11 cellular contexts compared by ENCODE assay signal in the genomic region with DNA sequence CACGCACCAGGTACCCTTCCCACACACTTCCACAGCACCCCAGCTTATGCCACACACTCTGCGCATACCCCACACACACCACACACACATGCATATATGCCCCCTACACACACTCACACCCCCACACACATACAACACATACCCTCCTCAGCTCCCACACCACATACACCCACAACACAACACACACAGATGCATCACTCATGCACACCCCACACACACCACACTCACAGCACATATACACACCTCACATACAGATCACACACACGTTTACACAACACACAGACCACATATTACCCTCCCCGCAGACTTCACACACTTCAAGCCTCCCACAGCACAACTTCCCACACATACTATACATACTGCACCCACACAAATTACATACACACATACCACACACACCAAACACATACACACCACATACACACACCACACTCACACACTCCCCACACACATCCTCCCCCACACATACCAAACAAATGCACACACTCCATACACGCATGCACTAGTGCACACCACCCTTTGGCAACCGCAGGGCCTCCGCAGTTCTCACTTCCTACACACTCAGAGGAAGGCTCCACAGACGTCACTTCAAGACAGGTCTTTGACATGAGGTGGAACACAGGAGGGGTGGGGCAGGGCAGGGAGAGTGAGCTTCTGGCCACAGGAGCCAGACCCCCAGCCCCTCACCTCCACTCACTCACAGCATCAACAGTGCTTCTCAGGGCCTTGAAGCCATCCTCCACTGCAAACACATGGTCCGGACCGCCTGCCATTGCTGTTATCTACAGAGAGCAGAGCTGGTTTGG. TPM values are rescaled to one million over a fixed set of nuclear protein-coding genes. Genes with fewer than 3 reads are reported as not detected.
DNase-seq lines count a peak whose midpoint lies in the region; ATAC-seq and TF ChIP-seq lines count a peak whose summit lies in the region.
"Had no signal": no experiment of that assay in that cellular context is flagged by ENCODE, and none has a peak within 500 bp of the region (broad histone marks: within the 10 kb centered on the region; RNA-seq: fewer than 3 reads in every experiment).

No MANE protein-coding gene starts in this region.

- H3K4me2 ChIP-seq in osteoblast (ENCODE audit: insufficient read depth, low read length), result no peak overlapping the region

- H3K9me3 ChIP-seq in osteoblast (ENCODE audit: low read depth, low read length), result no peaks in the 10 kb centered on the region

- H3K79me2 ChIP-seq in osteoblast (ENCODE audit: insufficient read depth, low read length), result no peaks in the 10 kb centered on the region

- ATAC-seq in GM19324 (IDR thresholded peaks at IDR 0.05; ENCODE audit: low FRiP score, unreplicated experiment) (peak; percentile 68), HG03460 (IDR thresholded peaks at IDR 0.05; ENCODE audit: unreplicated experiment) (peak; percentile 66)

- no peaks in the 10 kb centered on the region for H3K27me3 ChIP-seq in osteoblast (ENCODE audit: insufficient read depth, low read length)

- no peak for TF ChIP-seq CTCF in osteoblast (IDR thresholded peaks at IDR 0.05; ENCODE audit: extremely low read depth, low read depth, low read length)

- DNase-seq in activated T-helper 1 cell treated with anti-CD3 and anti-CD28 coated beads, Interleukin-2, amount 50 U/mL, for 16 hours (ENCODE audit: low read depth in 1 of 2, low spot score in 1 of 2), result peak; percentile 39
- DNase-seq in stimulated activated CD4-positive, alpha-beta T cell treated with anti-CD3 and anti-CD28 coated beads, TNF-alpha, amount 100 ng/mL, for 48 hours (ENCODE audit: low read depth in 3 of 3), result peak; percentile 37 to 55 (median 44)
- DNase-seq in NCI-H1092 treated with DMSO at 0.1 percent for 48 hours (lab: John Stamatoyannopoulos, UW), result no peak
- DNase-seq in NCI-H69 (lab: John Stamatoyannopoulos, UW), result no peak
- DNase-seq in NCI-H446 treated with DMSO at 0.1 percent for 48 hours (lab: John Stamatoyannopoulos, UW), result no peak
- no peak for DNase-seq in osteoblast (ENCODE audit: insufficient read length, low spot score, missing footprints)
- DNase-seq: SIG-M5 had no signal

- H3K36me3 ChIP-seq in osteoblast (ENCODE audit: insufficient read depth, low read length), result no peaks in the 10 kb centered on the region

- H3K27ac ChIP-seq in osteoblast (ENCODE audit: low read depth, low read length), result no peak overlapping the region
- H3K27ac ChIP-seq: epithelial cell of prostate had no signal

- no peaks in the 10 kb centered on the region for H4K20me1 ChIP-seq in osteoblast (ENCODE audit: insufficient read depth, low read length)

- H2AFZ ChIP-seq in osteoblast (ENCODE audit: low read length), result no peak overlapping the region

- no peak overlapping the region for H3K4me3 ChIP-seq in osteoblast (ENCODE audit: insufficient read depth, low read length)

- no peaks in the 10 kb centered on the region for H3K4me1 ChIP-seq in osteoblast (ENCODE audit: insufficient read depth, low read length)

RNA-seq across cellular contexts. Expression of a gene that starts 18.5 kb away (rescaled TPM):
- not detected in 2 replicates for total RNA-seq in osteoblast
- total RNA-seq: pulmonary artery endothelial cell had no signal

Comparison
In these comparisons a context has a peak if more than half of its experiments do, and no peak if none do; other contexts are left out.
1. DNase-seq: peak in activated T-helper 1 cell treated with anti-CD3 and anti-CD28 coated beads, Interleukin-2, amount 50 U/mL, for 16 hours (2 of 2) and stimulated activated CD4-positive, alpha-beta T cell treated with anti-CD3 and anti-CD28 coated beads, TNF-alpha, amount 100 ng/mL, for 48 hours (3 of 3); none in NCI-H1092 treated with DMSO at 0.1 percent for 48 hours (single experiment), NCI-H69 (single experiment), NCI-H446 treated with DMSO at 0.1 percent for 48 hours (single experiment) and osteoblast (single experiment).